18 cellular contexts compared by ENCODE assay signal in genomic region chr2:240204431-240205276, GRCh38.
DNase-seq lines count a peak whose midpoint lies in the region; ATAC-seq and TF ChIP-seq lines count a peak whose summit lies in the region.
"Had no signal": no experiment of that assay in that cellular context is flagged by ENCODE, and none has a peak within 500 bp of the region (broad histone marks: within the 10 kb centered on the region; RNA-seq: fewer than 3 reads in every experiment).

No MANE protein-coding gene starts in this region.

- peaks cover 11 to 24% (median 16%) of the 10 kb centered on the region in 10 experiments; a peak in 18 of 20 replicates for H3K4me1 ChIP-seq in BLaER1 treated with 17β-estradiol and CSF1 and Interleukin-3, amounts not matched to agents 10 nM and 100 nM
- H3K4me1 ChIP-seq in HCT116 (ENCODE audit: control insufficient read depth in 1 of 2, insufficient read depth in 2 of 2, low read length in 2 of 2) = peaks cover 0 to 9% of the 10 kb centered on the region in 2 experiments; a peak in 1 of 4 replicates
- H3K4me1 ChIP-seq in heart right ventricle = peaks cover 0 to 6% (median 0%) of the 10 kb centered on the region in 9 donors
- H3K4me1 ChIP-seq in sigmoid colon = no peaks in the 10 kb centered on the region
- H3K4me1 ChIP-seq: adrenal gland, breast epithelium, colonic mucosa had no signal

- RAD21 ChIA-PET in HCT116 (lab: Charles Lee; ENCODE audit: low non-redundant PET in 1 of 2, low total read pairs in 2 of 2, uncharacterized antibody in 2 of 2, unreplicated experiment in 2 of 2) = no interaction called here

- no peaks in the 10 kb centered on the region for H3K9me2 ChIP-seq in HCT116 (ENCODE audit: insufficient read depth)

- peak overlapping the region in 2 of 11 experiments; percentile 1 to 25; a peak in 2 of 22 replicates for H3K27ac ChIP-seq in BLaER1 treated with 17β-estradiol and CSF1 and Interleukin-3, amounts not matched to agents 10 nM and 100 nM
- H3K27ac ChIP-seq in HCT116 (ENCODE audit: low read depth, low read length) = no peak overlapping the region
- no peak overlapping the region for H3K27ac ChIP-seq in heart right ventricle
- no peak overlapping the region for H3K27ac ChIP-seq in sigmoid colon
- H3K27ac ChIP-seq in caudate nucleus (ENCODE audit: low read depth, low read length) = no peak overlapping the region
- H3K27ac ChIP-seq: breast epithelium, colonic mucosa, hepatocyte, skin epidermis had no signal

- no peaks in the 10 kb centered on the region for H3K79me2 ChIP-seq in HCT116 (ENCODE audit: insufficient read depth, low read length)
- H3K79me2 ChIP-seq: hepatocyte had no signal

- H3K9me3 ChIP-seq in BLaER1 treated with 17β-estradiol and CSF1 and Interleukin-3, amounts not matched to agents 10 nM and 100 nM (replicated peaks in 1 of 11) = peaks cover 0 to 16% (median 7%) of the 10 kb centered on the region in 11 experiments; a peak in 11 of 22 replicates
- H3K9me3 ChIP-seq in HCT116 (ENCODE audit: control insufficient read depth in 1 of 2, insufficient read depth in 1 of 2, low read depth in 1 of 2, low read length in 2 of 2) (no peaks in the 10 kb centered on the region; a peak in 1 of 4 replicates), heart right ventricle (peaks cover 0 to 8% (median 0%) of the 10 kb centered on the region in 11 donors), sigmoid colon (no peaks in the 10 kb centered on the region)
- H3K9me3 ChIP-seq: adrenal gland, breast epithelium, colonic mucosa had no signal

- no peak overlapping the region for H2AFZ ChIP-seq in HCT116 (ENCODE audit: low read depth, low read length, poor library complexity, severe bottlenecking)
- H2AFZ ChIP-seq: GM23338, hepatocyte had no signal

- no TSS peak for BruUV-seq in HCT116 (replicated peaks; lab: Mats Ljungman, UMichigan)

- DNase-seq in HCT116 (ENCODE audit: low read depth, low spot score) = no peak
- DNase-seq in heart right ventricle = no peak
- peak; percentile 42 for DNase-seq in sigmoid colon
- DNase-seq in NCI-H2171 (lab: John Stamatoyannopoulos, UW) = no peak
- DNase-seq in NCI-H510A (lab: John Stamatoyannopoulos, UW) = no peak
- no peak for DNase-seq in caudate nucleus (lab: John Stamatoyannopoulos, UW)
- DNase-seq: colonic mucosa; effector memory CD4-positive, alpha-beta T cell; midbrain; NCI-H1105; NCI-H1930 had no signal

- H3K4me2 ChIP-seq in BLaER1 treated with 17β-estradiol and CSF1 and Interleukin-3, amounts not matched to agents 10 nM and 100 nM = peak overlapping the region in 9 of 11 experiments; percentile 6 to 62 (median 36); a peak in 13 of 22 replicates
- no peak overlapping the region for H3K4me2 ChIP-seq in HCT116 (ENCODE audit: low read length)
- H3K4me2 ChIP-seq: hepatocyte had no signal

- intact Hi-C loops in HCT116 (cut with micrococcal nuclease) = no loop called here
- intact Hi-C loops in heart right ventricle (cut with DNase I) = no loop called here
- intact Hi-C loops in sigmoid colon (cut with DNase I) = no loop called here

- H3K36me3 ChIP-seq in BLaER1 treated with 17β-estradiol and CSF1 and Interleukin-3, amounts not matched to agents 10 nM and 100 nM = no peaks in the 10 kb centered on the region
- H3K36me3 ChIP-seq in HCT116 (ENCODE audit: control insufficient read depth in 1 of 2, insufficient read depth in 2 of 2, low read length in 2 of 2) = no peaks in the 10 kb centered on the region
- H3K36me3 ChIP-seq in heart right ventricle = no peaks in the 10 kb centered on the region
- H3K36me3 ChIP-seq in sigmoid colon = no peaks in the 10 kb centered on the region
- H3K36me3 ChIP-seq: adrenal gland, breast epithelium, colonic mucosa had no signal

- POLR2A ChIA-PET in HCT116 (lab: Charles Lee) = no interaction called here

- TF ChIP-seq POLR2A in HCT116 (IDR thresholded peaks at IDR 0.05; ENCODE audit: borderline replicate concordance, extremely low read depth, insufficient read depth, insufficient read length) (no peak), sigmoid colon (IDR thresholded peaks at IDR 0.05) (no peak)

- H3K4me3 ChIP-seq in BLaER1 treated with 17β-estradiol and CSF1 and Interleukin-3, amounts not matched to agents 10 nM and 100 nM = no peak overlapping the region
- H3K4me3 ChIP-seq in HCT116 (replicated peaks in 1 of 2; ENCODE audit: low read depth in 1 of 2, low read length in 2 of 2) (no peak overlapping the region), heart right ventricle (no peak overlapping the region), sigmoid colon (no peak overlapping the region)
- H3K4me3 ChIP-seq: adrenal gland, breast epithelium, colonic mucosa, GM23338, hepatocyte, skin epidermis had no signal

- no peak overlapping the region for H3K9ac ChIP-seq in BLaER1 treated with 17β-estradiol and CSF1 and Interleukin-3, amounts not matched to agents 10 nM and 100 nM
- no peak overlapping the region for H3K9ac ChIP-seq in HCT116 (ENCODE audit: low read length)

- ATAC-seq in HCT116 = peak; percentile 10; the same call in 1 of the 2 replicates
- ATAC-seq in heart right ventricle = peak in 6 of 8 donors; percentile 43 to 75 (median 68)
- ATAC-seq: left lobe of liver had no signal

- no peak for TF ChIP-seq CTCF in HCT116 (IDR thresholded peaks at IDR 0.05 in 2 of 3, conservative IDR thresholded peaks at IDR 0.05 in 1 of 3; ENCODE audit: borderline replicate concordance in 1 of 3, insufficient read depth in 1 of 3, low read depth in 2 of 3, low read length in 2 of 3)
- no peak for TF ChIP-seq CTCF in heart right ventricle (IDR thresholded peaks at IDR 0.05)
- no peak for TF ChIP-seq CTCF in sigmoid colon (IDR thresholded peaks at IDR 0.05)

- CTCF ChIA-PET in HCT116 (lab: Charles Lee) = no interaction called here

- H3K27me3 ChIP-seq in BLaER1 treated with 17β-estradiol and CSF1 and Interleukin-3, amounts not matched to agents 10 nM and 100 nM = no peaks in the 10 kb centered on the region
- H3K27me3 ChIP-seq in HCT116 (ENCODE audit: insufficient read depth, low read length) (no peaks in the 10 kb centered on the region; the same call in 1 of the 2 replicates), heart right ventricle (peaks cover 0 to 25% (median 8%) of the 10 kb centered on the region in 7 donors), sigmoid colon (peaks cover 0 to 40% (median 14%) of the 10 kb centered on the region in 3 donors)
- H3K27me3 ChIP-seq: adrenal gland, colonic mucosa, hepatocyte had no signal

- no peak for TF ChIP-seq EP300 in sigmoid colon (IDR thresholded peaks at IDR 0.05)

- 72 to 76% methylated on average over 17 of the region's 17 CpGs for WGBS in heart right ventricle, 2 donors
- WGBS in sigmoid colon, 2 donors = 76 to 81% methylated on average over 17 of the region's 17 CpGs

- TF ChIP-seq RAD21 in HCT116 (IDR thresholded peaks at IDR 0.05; ENCODE audit: low read depth) = no peak

- no peaks in the 10 kb centered on the region for H4K20me1 ChIP-seq in BLaER1 treated with 17β-estradiol and CSF1 and Interleukin-3, amounts not matched to agents 10 nM and 100 nM
- H4K20me1 ChIP-seq in HCT116 (ENCODE audit: insufficient read depth) = no peaks in the 10 kb centered on the region

TF ChIP-seq in HCT116, 20 proteins besides CTCF, POLR2A, EP300 and RAD21 (continues in another document):
- TF ChIP-seq ZFX (IDR thresholded peaks at IDR 0.05) = no peak
- TF ChIP-seq YY1 (IDR thresholded peaks at IDR 0.05; ENCODE audit: extremely low read depth, insufficient replicate concordance, low read depth, low read length) = no peak
- no peak for TF ChIP-seq ZBTB33 (IDR thresholded peaks at IDR 0.05; ENCODE audit: extremely low read depth, insufficient replicate concordance, low read length)
- TF ChIP-seq CEBPB (IDR thresholded peaks at IDR 0.05; ENCODE audit: low read depth) = no peak
- no peak for TF ChIP-seq EZH2phosphoT487 (IDR thresholded peaks at IDR 0.05; ENCODE audit: borderline replicate concordance)
- TF ChIP-seq JUND (IDR thresholded peaks at IDR 0.05) = no peak
- TF ChIP-seq MAX (IDR thresholded peaks at IDR 0.05) = no peak
- no peak for TF ChIP-seq EZH2 (IDR thresholded peaks at IDR 0.05)
- TF ChIP-seq, protein P1, sequence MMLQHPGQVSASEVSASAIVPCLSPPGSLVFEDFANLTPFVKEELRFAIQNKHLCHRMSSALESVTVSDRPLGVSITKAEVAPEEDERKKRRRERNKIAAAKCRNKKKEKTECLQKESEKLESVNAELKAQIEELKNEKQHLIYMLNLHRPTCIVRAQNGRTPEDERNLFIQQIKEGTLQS (IDR thresholded peaks at IDR 0.05) = no peak
- no peak for TF ChIP-seq ZNF274 (IDR thresholded peaks at IDR 0.05; ENCODE audit: low read depth, low read length)
